ENCODE assay signal across 17 cellular contexts in the genomic region with DNA sequence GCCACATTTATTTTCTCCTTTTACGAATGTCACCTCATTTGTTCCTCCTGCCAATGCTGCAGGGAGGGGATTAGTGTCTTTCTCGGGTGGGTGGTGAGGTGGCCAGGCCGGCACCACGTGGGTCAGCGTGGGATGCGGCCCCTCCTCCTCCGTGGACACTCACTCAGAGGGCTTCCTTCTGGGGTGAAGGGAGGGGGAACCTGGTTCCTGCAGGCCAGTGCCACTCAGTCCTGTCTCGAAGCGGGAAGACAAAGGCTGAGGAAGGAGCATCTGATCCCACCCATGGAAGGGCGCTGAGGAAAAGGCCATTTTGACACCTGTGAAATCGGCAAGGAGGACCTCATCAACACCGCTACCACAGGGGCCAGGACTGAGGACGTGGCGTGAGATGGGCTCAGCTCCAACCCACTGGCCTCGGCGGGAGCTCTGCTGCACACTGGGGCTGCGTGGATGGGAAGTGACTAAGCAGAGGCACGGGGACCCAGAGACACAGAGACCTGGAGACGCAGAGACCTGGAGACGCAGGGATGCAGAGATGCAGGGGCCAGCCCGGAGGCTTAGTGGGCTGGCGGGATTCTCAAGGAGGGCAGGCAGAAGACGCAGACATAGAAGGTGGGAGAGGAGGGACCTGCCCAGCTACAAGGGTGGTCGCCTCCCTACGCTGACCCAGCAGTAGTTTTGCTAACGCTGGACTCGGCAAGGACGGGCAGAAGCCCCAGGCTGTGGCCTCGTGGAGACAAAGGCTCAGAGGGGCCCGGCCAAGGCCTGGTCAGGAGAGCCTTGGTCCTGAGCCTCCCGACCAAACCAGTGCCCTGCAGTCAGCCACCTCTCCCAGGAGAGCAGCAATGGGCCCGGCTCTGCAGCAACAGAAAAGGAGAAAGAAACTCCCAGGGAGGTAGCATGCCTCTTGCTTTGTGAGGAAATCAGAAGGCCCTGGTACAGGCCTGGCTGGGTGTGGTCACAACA.
DNase-seq lines count a peak whose midpoint lies in the region; ATAC-seq and TF ChIP-seq lines count a peak whose summit lies in the region.
"Had no signal": no experiment of that assay in that cellular context is flagged by ENCODE, and none has a peak within 500 bp of the region (broad histone marks: within the 10 kb centered on the region; RNA-seq: fewer than 3 reads in every experiment).

No MANE protein-coding gene starts in this region.

- H3K4me1 Mint-ChIP-seq in activated naive CD8-positive, alpha-beta T cell treated with anti-CD3 and anti-CD28 coated beads, Interleukin-2, amount 10 ng/mL, durations not matched to agents 7 days and 5 days, result no peaks in the 10 kb centered on the region
- H3K4me1 Mint-ChIP-seq in activated naive CD8-positive, alpha-beta T cell treated with anti-CD3 and anti-CD28 coated beads, Interleukin-2, amount 50 U/mL, for 24 hours, result no peaks in the 10 kb centered on the region
- no peaks in the 10 kb centered on the region for H3K4me1 Mint-ChIP-seq in activated T-helper 2 cell treated with anti-CD3 and anti-CD28 coated beads, Interferon-gamma antibody, Interleukin-2, Interleukin-4, amounts not matched to agents 10 μg/mL and 5 μg/mL and 100 μg/mL, durations not matched to agents 14 hours and 24 hours and 36 hours (ENCODE audit: low read depth)
- H3K4me1 Mint-ChIP-seq: IgD-negative memory B cell had no signal

- TF ChIP-seq POLR2A in lower leg skin (IDR thresholded peaks at IDR 0.05), result no peak
- no peak for TF ChIP-seq POLR2A in testis (IDR thresholded peaks at IDR 0.05)

- H3K4me3 Mint-ChIP-seq in activated naive CD8-positive, alpha-beta T cell treated with anti-CD3 and anti-CD28 coated beads, Interleukin-2, amount 10 ng/mL, durations not matched to agents 7 days and 5 days, result no peak overlapping the region
- H3K4me3 Mint-ChIP-seq in activated naive CD8-positive, alpha-beta T cell treated with anti-CD3 and anti-CD28 coated beads, Interleukin-2, amount 50 U/mL, for 24 hours, result no peak overlapping the region
- H3K4me3 Mint-ChIP-seq in activated T-helper 2 cell treated with anti-CD3 and anti-CD28 coated beads, Interferon-gamma antibody, Interleukin-2, Interleukin-4, amounts not matched to agents 10 μg/mL and 5 μg/mL and 100 μg/mL, durations not matched to agents 14 hours and 24 hours and 36 hours (ENCODE audit: low read depth), result no peak overlapping the region
- H3K4me3 Mint-ChIP-seq: IgD-negative memory B cell had no signal

- no peak for TF ChIP-seq CTCF in lower leg skin (IDR thresholded peaks at IDR 0.05)
- TF ChIP-seq CTCF in testis (IDR thresholded peaks at IDR 0.05), result no peak

- H3K36me3 Mint-ChIP-seq in activated naive CD8-positive, alpha-beta T cell treated with anti-CD3 and anti-CD28 coated beads, Interleukin-2, amount 10 ng/mL, durations not matched to agents 7 days and 5 days, result no peaks in the 10 kb centered on the region
- no peaks in the 10 kb centered on the region for H3K36me3 Mint-ChIP-seq in activated naive CD8-positive, alpha-beta T cell treated with anti-CD3 and anti-CD28 coated beads, Interleukin-2, amount 50 U/mL, for 24 hours (ENCODE audit: low read depth)
- H3K36me3 Mint-ChIP-seq in activated T-helper 2 cell treated with anti-CD3 and anti-CD28 coated beads, Interferon-gamma antibody, Interleukin-2, Interleukin-4, amounts not matched to agents 10 μg/mL and 5 μg/mL and 100 μg/mL, durations not matched to agents 14 hours and 24 hours and 36 hours (ENCODE audit: low read depth), result no peaks in the 10 kb centered on the region
- H3K36me3 Mint-ChIP-seq: IgD-negative memory B cell had no signal

- H3K27ac Mint-ChIP-seq in activated naive CD8-positive, alpha-beta T cell treated with anti-CD3 and anti-CD28 coated beads, Interleukin-2, amount 10 ng/mL, durations not matched to agents 7 days and 5 days, result no peak overlapping the region
- no peak overlapping the region for H3K27ac Mint-ChIP-seq in activated naive CD8-positive, alpha-beta T cell treated with anti-CD3 and anti-CD28 coated beads, Interleukin-2, amount 50 U/mL, for 24 hours
- H3K27ac Mint-ChIP-seq in activated T-helper 2 cell treated with anti-CD3 and anti-CD28 coated beads, Interferon-gamma antibody, Interleukin-2, Interleukin-4, amounts not matched to agents 10 μg/mL and 5 μg/mL and 100 μg/mL, durations not matched to agents 14 hours and 24 hours and 36 hours, result no peak overlapping the region
- H3K27ac Mint-ChIP-seq: IgD-negative memory B cell had no signal

- H3K4me3 ChIP-seq in lower leg skin (ENCODE audit: low read depth, poor library complexity, severe bottlenecking) (no peak overlapping the region), testis (no peak overlapping the region)
- H3K4me3 ChIP-seq: ascending aorta had no signal

- no peaks in the 10 kb centered on the region for H3K27me3 Mint-ChIP-seq in activated naive CD8-positive, alpha-beta T cell treated with anti-CD3 and anti-CD28 coated beads, Interleukin-2, amount 10 ng/mL, durations not matched to agents 7 days and 5 days
- peaks cover 7% of the 10 kb centered on the region for H3K27me3 Mint-ChIP-seq in activated naive CD8-positive, alpha-beta T cell treated with anti-CD3 and anti-CD28 coated beads, Interleukin-2, amount 50 U/mL, for 24 hours
- H3K27me3 Mint-ChIP-seq in activated T-helper 2 cell treated with anti-CD3 and anti-CD28 coated beads, Interferon-gamma antibody, Interleukin-2, Interleukin-4, amounts not matched to agents 10 μg/mL and 5 μg/mL and 100 μg/mL, durations not matched to agents 14 hours and 24 hours and 36 hours (ENCODE audit: low read depth), result no peaks in the 10 kb centered on the region

- ATAC-seq in activated naive CD8-positive, alpha-beta T cell treated with anti-CD3 and anti-CD28 coated beads, Interleukin-2, amount 10 ng/mL, durations not matched to agents 7 days and 5 days (ENCODE audit: low read depth), result no peak
- no peak for ATAC-seq in activated naive CD8-positive, alpha-beta T cell treated with anti-CD3 and anti-CD28 coated beads, Interleukin-2, amount 50 U/mL, for 24 hours

- DNase-seq in activated naive CD8-positive, alpha-beta T cell treated with anti-CD3 and anti-CD28 coated beads, Interleukin-2, amount 10 ng/mL, durations not matched to agents 7 days and 5 days, result peak; percentile 8
- DNase-seq in activated naive CD8-positive, alpha-beta T cell treated with anti-CD3 and anti-CD28 coated beads, Interleukin-2, amount 50 U/mL, for 24 hours, result no peak
- peak; percentile 5 for DNase-seq in activated T-helper 2 cell treated with anti-CD3 and anti-CD28 coated beads, Interferon-gamma antibody, Interleukin-2, Interleukin-4, amounts not matched to agents 10 μg/mL and 5 μg/mL and 100 μg/mL, durations not matched to agents 14 hours and 24 hours and 36 hours (ENCODE audit: low spot score)
- DNase-seq in lower leg skin (ENCODE audit: low spot score in 2 of 2) (peak; percentile 8 to 68), testis (peak; percentile 9), HUDEP-2 (lab: John Stamatoyannopoulos, UW; ENCODE audit: unreplicated experiment in 76 of 76) (no peak), DMS79 treated with DMSO at 0.1 percent for 48 hours (lab: John Stamatoyannopoulos, UW) (no peak), A172 (ENCODE audit: low spot score) (no peak)
- DNase-seq: activated CD4-positive, alpha-beta T cell treated with anti-CD3 and anti-CD28 coated beads, Interleukin-2, amount 50 U/mL, for 48 hours; cortex of kidney; erythroblast; NCI-H1092; NCI-H82; stimulated activated naive CD4-positive, alpha-beta T cell treated with Interleukin-2 at 50 U/mL for 16 hours had no signal

- 80 to 83% methylated on average over 32 of the region's 32 CpGs for WGBS in lower leg skin, 2 donors
- 84 to 85% methylated on average over 30 to 32 of the region's 32 CpGs for WGBS in testis, 2 donors

- no peaks in the 10 kb centered on the region for H3K4me1 ChIP-seq in testis
- H3K4me1 ChIP-seq: ascending aorta, parathyroid adenoma had no signal

- no peaks in the 10 kb centered on the region for H3K9me3 ChIP-seq in testis

- H3K27me3 ChIP-seq in testis, result no peaks in the 10 kb centered on the region
- H3K27me3 ChIP-seq: ascending aorta had no signal

- H3K9me3 Mint-ChIP-seq in activated naive CD8-positive, alpha-beta T cell treated with anti-CD3 and anti-CD28 coated beads, Interleukin-2, amount 10 ng/mL, durations not matched to agents 7 days and 5 days, result no peaks in the 10 kb centered on the region
- H3K9me3 Mint-ChIP-seq in activated naive CD8-positive, alpha-beta T cell treated with anti-CD3 and anti-CD28 coated beads, Interleukin-2, amount 50 U/mL, for 24 hours, result no peaks in the 10 kb centered on the region
- H3K9me3 Mint-ChIP-seq in activated T-helper 2 cell treated with anti-CD3 and anti-CD28 coated beads, Interferon-gamma antibody, Interleukin-2, Interleukin-4, amounts not matched to agents 10 μg/mL and 5 μg/mL and 100 μg/mL, durations not matched to agents 14 hours and 24 hours and 36 hours, result no peaks in the 10 kb centered on the region

- intact Hi-C loops in activated T-helper 2 cell treated with anti-CD3 and anti-CD28 coated beads, Interferon-gamma antibody, Interleukin-2, Interleukin-4, amounts not matched to agents 10 μg/mL and 5 μg/mL and 100 μg/mL, durations not matched to agents 14 hours and 24 hours and 36 hours (cut with micrococcal nuclease), result no loop called here
- intact Hi-C loops in lower leg skin (cut with DNase I; ENCODE audit: low total_unique reads), result no loop called here
- intact Hi-C loops in testis (cut with DNase I; ENCODE audit: low total_unique reads), result no loop called here

- POLR2A ChIA-PET in activated naive CD8-positive, alpha-beta T cell treated with anti-CD3 and anti-CD28 coated beads, Interleukin-2, amount 10 ng/mL, durations not matched to agents 7 days and 5 days (lab: Charles Lee), result no interaction called here

- H3K36me3 ChIP-seq in testis (ENCODE audit: low read depth, missing control alignments), result no peaks in the 10 kb centered on the region
- H3K36me3 ChIP-seq: ascending aorta had no signal

- no peak overlapping the region for H3K27ac ChIP-seq in testis
- H3K27ac ChIP-seq: ascending aorta, parathyroid adenoma had no signal

Comparison
In these comparisons a context has a peak if more than half of its experiments do, and no peak if none do; other contexts are left out.
1. DNase-seq: peak in activated naive CD8-positive, alpha-beta T cell treated with anti-CD3 and anti-CD28 coated beads, Interleukin-2, amount 10 ng/mL, durations not matched to agents 7 days and 5 days (single experiment), activated T-helper 2 cell treated with anti-CD3 and anti-CD28 coated beads, Interferon-gamma antibody, Interleukin-2, Interleukin-4, amounts not matched to agents 10 μg/mL and 5 μg/mL and 100 μg/mL, durations not matched to agents 14 hours and 24 hours and 36 hours (single experiment), lower leg skin (2 of 2) and testis (single experiment); none in activated naive CD8-positive, alpha-beta T cell treated with anti-CD3 and anti-CD28 coated beads, Interleukin-2, amount 50 U/mL, for 24 hours (single experiment), HUDEP-2 (0 of 76), DMS79 treated with DMSO at 0.1 percent for 48 hours (single experiment) and A172 (single experiment).